ENCODE assay signal across 15 cellular contexts in the genomic region with DNA sequence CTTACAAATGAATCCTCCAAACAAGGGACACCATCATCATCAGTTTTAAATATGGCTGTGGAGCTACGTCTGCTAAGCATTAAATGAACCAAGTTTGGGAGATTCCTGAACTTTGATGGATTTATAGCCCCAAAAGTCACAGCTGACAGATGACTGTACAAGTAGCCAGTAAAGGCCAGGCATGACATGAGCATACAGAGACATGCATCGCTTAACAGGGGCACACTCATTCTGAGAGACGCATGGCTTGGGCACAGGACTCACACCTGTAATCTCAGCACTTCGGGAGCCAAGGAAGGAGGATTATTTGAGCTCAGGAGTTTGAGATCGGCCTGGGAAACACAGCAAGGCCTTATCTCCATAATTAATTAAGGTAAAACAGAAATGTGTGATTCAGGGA.
"Had no signal": no experiment of that assay in that cellular context is flagged by ENCODE, and none has a peak within 500 bp of the region (broad histone marks: within the 10 kb centered on the region; RNA-seq: fewer than 3 reads in every experiment).

No MANE protein-coding gene starts in this region.

- ATAC-seq: left colon; mucosa of descending colon; naive thymus-derived CD8-positive, alpha-beta T cell had no signal

- H3K4me1 Mint-ChIP-seq: naive thymus-derived CD8-positive, alpha-beta T cell had no signal

- H3K9me3 Mint-ChIP-seq: naive thymus-derived CD8-positive, alpha-beta T cell; neural crest cell had no signal

- H3K27ac Mint-ChIP-seq: naive thymus-derived CD8-positive, alpha-beta T cell had no signal

- DNase-seq: effector CD8-positive, alpha-beta T cell; heart left ventricle; hippocampal formation; left colon; left ventricle myocardium superior; mesenchymal stem cell; mucosa of descending colon; naive thymus-derived CD8-positive, alpha-beta T cell; posterior cingulate gyrus; sigmoid colon; stimulated activated CD4-positive, alpha-beta T cell treated with anti-CD3 and anti-CD28 coated beads, Interleukin-2, amount 100 ng/mL, for 24 hours; stimulated activated CD4-positive, alpha-beta T cell treated with anti-CD3 and anti-CD28 coated beads, Interleukin-4, amount 100 ng/mL, for 4 hours; stimulated activated naive CD4-positive, alpha-beta T cell; trophoblast cell had no signal

- H3K36me3 Mint-ChIP-seq: naive thymus-derived CD8-positive, alpha-beta T cell had no signal

- H3K4me3 Mint-ChIP-seq: naive thymus-derived CD8-positive, alpha-beta T cell; neural crest cell had no signal
